ENCODE assay signal across 1 cellular context in the genomic region with DNA sequence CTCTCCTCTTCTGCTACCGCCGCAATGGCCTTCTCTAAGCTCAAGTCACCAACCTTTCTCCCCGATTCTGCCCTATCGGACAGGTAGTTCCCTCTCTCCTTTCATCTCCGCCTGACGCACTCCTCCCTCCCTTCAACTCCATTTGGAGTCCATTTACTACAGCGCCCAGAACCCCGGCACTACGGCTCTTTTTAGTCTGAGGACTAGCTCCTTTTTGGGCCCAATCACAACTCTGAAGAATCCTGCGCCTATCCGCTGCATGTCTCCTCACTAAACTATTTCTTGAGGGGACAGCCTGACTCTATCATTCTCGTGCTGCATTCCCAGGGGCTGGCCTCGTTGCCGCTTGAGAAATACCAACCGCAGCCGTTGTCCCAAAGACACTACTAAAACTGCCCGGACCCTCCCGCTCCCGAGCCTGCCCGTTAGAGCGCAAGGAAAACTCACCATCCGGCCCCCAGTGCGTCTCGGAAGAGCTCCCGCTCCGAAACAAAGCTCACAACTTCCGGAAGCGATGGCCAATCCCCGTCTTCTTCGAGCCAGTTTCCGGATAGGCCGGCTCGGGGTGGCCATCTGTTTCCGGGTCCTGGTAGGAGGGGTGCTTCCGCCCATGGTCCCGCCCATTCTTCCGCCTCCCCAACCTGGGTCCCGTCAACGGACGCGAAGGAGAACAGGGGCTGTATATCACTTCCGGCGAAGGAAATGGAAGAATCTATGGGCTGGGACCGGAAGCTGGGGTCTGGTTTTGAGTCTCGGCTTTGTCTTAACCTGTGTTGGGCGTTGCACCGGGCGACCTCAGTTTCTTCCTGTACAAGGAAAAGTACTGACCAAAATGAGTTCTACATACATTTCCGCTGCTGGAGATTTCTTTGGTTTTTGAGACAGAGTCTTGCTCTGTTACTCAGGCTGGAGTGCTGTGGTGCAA.
TF ChIP-seq lines count a peak whose summit lies in the region.

A gene (minus strand): TSS at position 491 of the 925 bp plus-strand sequence. CDS start 2,776 bp downstream, outside the sequence.

TF ChIP-seq in K562, 482 proteins besides CTCF, POLR2A, EP300 and RAD21 (continued from another document and continues in another):
- TF ChIP-seq BHLHE40 (IDR thresholded peaks at IDR 0.05; ENCODE audit: low read length) (0 out of 2 replicates have a peak, but pooled peaks have one; percentile 7), ZFX (CRISPR knock-in tag; IDR thresholded peaks at IDR 0.05) (peak; percentile 31; the same call in 1 of the 2 replicates), CREB1 (IDR thresholded peaks at IDR 0.05) (no peak; the same call in 1 of the 2 replicates), CREB1 (CRISPR knock-in tag; IDR thresholded peaks at IDR 0.05) (peak; percentile 26; the same call in 1 of the 2 replicates), ELF1 (tag; IDR thresholded peaks at IDR 0.05) (peak; percentile 98), CTBP1 (IDR thresholded peaks at IDR 0.05; ENCODE audit: borderline replicate concordance) (peak; percentile 65; the same call in 1 of the 2 replicates), ZZZ3 (IDR thresholded peaks at IDR 0.05) (peak; percentile 67; the same call in 1 of the 2 replicates), ZNF699 (CRISPR knock-in tag; IDR thresholded peaks at IDR 0.05; ENCODE audit: insufficient replicate concordance) (no peak), KDM5B (IDR thresholded peaks at IDR 0.05; ENCODE audit: insufficient replicate concordance, low read depth, low read length) (peak; percentile 68), PHF20 (IDR thresholded peaks at IDR 0.05; ENCODE audit: partially characterized antibody) (peak; percentile 96), MTA2 (IDR thresholded peaks at IDR 0.05; ENCODE audit: low read depth) (peak; percentile 72), SREBF2 (CRISPR knock-in tag; IDR thresholded peaks at IDR 0.05) (no peak), CC2D1A (IDR thresholded peaks at IDR 0.05) (peak; percentile 100), SREBF1 (IDR thresholded peaks at IDR 0.05; ENCODE audit: borderline replicate concordance, low read depth, low read length) (no peak), GABPA (tag; conservative IDR thresholded peaks at IDR 0.05; ENCODE audit: low read depth) (peak; percentile 99), ZNF76 (CRISPR knock-in tag; IDR thresholded peaks at IDR 0.05; ENCODE audit: borderline replicate concordance) (no peak), HNRNPLL (IDR thresholded peaks at IDR 0.05; ENCODE audit: low read depth, low read length, poor library complexity, severe bottlenecking) (peak; percentile 47), MEF2A (IDR thresholded peaks at IDR 0.05; ENCODE audit: control insufficient read depth, low read depth, low read length) (no peak), TAL1 (IDR thresholded peaks at IDR 0.05) (peak; percentile 50), ZNF766 (CRISPR knock-in tag; conservative IDR thresholded peaks at IDR 0.05) (peak; percentile 80), TOE1 (IDR thresholded peaks at IDR 0.05; ENCODE audit: borderline replicate concordance) (peak; percentile 39; the same call in 1 of the 2 replicates), TOE1 (CRISPR knock-in tag; IDR thresholded peaks at IDR 0.05; ENCODE audit: borderline replicate concordance, low read depth) (no peak), SRSF3 (IDR thresholded peaks at IDR 0.05; ENCODE audit: insufficient read depth, low read length) (no peak)
- TF ChIP-seq, protein P1, sequence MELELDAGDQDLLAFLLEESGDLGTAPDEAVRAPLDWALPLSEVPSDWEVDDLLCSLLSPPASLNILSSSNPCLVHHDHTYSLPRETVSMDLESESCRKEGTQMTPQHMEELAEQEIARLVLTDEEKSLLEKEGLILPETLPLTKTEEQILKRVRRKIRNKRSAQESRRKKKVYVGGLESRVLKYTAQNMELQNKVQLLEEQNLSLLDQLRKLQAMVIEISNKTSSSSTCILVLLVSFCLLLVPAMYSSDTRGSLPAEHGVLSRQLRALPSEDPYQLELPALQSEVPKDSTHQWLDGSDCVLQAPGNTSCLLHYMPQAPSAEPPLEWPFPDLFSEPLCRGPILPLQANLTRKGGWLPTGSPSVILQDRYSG (tag; conservative IDR thresholded peaks at IDR 0.05; ENCODE audit: low read depth) = peak; percentile 84
- TF ChIP-seq, protein P2, sequence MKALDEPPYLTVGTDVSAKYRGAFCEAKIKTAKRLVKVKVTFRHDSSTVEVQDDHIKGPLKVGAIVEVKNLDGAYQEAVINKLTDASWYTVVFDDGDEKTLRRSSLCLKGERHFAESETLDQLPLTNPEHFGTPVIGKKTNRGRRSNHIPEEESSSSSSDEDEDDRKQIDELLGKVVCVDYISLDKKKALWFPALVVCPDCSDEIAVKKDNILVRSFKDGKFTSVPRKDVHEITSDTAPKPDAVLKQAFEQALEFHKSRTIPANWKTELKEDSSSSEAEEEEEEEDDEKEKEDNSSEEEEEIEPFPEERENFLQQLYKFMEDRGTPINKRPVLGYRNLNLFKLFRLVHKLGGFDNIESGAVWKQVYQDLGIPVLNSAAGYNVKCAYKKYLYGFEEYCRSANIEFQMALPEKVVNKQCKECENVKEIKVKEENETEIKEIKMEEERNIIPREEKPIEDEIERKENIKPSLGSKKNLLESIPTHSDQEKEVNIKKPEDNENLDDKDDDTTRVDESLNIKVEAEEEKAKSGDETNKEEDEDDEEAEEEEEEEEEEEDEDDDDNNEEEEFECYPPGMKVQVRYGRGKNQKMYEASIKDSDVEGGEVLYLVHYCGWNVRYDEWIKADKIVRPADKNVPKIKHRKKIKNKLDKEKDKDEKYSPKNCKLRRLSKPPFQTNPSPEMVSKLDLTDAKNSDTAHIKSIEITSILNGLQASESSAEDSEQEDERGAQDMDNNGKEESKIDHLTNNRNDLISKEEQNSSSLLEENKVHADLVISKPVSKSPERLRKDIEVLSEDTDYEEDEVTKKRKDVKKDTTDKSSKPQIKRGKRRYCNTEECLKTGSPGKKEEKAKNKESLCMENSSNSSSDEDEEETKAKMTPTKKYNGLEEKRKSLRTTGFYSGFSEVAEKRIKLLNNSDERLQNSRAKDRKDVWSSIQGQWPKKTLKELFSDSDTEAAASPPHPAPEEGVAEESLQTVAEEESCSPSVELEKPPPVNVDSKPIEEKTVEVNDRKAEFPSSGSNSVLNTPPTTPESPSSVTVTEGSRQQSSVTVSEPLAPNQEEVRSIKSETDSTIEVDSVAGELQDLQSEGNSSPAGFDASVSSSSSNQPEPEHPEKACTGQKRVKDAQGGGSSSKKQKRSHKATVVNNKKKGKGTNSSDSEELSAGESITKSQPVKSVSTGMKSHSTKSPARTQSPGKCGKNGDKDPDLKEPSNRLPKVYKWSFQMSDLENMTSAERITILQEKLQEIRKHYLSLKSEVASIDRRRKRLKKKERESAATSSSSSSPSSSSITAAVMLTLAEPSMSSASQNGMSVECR (CRISPR knock-in tag; IDR thresholded peaks at IDR 0.05) = peak; percentile 71
- TF ChIP-seq, protein P3, sequence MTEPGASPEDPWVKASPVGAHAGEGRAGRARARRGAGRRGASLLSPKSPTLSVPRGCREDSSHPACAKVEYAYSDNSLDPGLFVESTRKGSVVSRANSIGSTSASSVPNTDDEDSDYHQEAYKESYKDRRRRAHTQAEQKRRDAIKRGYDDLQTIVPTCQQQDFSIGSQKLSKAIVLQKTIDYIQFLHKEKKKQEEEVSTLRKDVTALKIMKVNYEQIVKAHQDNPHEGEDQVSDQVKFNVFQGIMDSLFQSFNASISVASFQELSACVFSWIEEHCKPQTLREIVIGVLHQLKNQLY (CRISPR knock-in tag; conservative IDR thresholded peaks at IDR 0.05) = no peak
- TF ChIP-seq, protein P4, sequence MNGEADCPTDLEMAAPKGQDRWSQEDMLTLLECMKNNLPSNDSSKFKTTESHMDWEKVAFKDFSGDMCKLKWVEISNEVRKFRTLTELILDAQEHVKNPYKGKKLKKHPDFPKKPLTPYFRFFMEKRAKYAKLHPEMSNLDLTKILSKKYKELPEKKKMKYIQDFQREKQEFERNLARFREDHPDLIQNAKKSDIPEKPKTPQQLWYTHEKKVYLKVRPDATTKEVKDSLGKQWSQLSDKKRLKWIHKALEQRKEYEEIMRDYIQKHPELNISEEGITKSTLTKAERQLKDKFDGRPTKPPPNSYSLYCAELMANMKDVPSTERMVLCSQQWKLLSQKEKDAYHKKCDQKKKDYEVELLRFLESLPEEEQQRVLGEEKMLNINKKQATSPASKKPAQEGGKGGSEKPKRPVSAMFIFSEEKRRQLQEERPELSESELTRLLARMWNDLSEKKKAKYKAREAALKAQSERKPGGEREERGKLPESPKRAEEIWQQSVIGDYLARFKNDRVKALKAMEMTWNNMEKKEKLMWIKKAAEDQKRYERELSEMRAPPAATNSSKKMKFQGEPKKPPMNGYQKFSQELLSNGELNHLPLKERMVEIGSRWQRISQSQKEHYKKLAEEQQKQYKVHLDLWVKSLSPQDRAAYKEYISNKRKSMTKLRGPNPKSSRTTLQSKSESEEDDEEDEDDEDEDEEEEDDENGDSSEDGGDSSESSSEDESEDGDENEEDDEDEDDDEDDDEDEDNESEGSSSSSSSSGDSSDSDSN (IDR thresholded peaks at IDR 0.05; ENCODE audit: borderline replicate concordance in 1 of 2, low read depth in 2 of 2, low read length in 2 of 2) = 0 out of 4 replicates have a peak, but pooled peaks of 1 of the 2 experiments have one; percentile 40
- TF ChIP-seq, protein P5, sequence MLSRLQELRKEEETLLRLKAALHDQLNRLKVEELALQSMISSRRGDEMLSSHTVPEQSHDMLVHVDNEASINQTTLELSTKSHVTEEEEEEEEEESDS (CRISPR knock-in tag; IDR thresholded peaks at IDR 0.05) = no peak
- TF ChIP-seq, protein P6, sequence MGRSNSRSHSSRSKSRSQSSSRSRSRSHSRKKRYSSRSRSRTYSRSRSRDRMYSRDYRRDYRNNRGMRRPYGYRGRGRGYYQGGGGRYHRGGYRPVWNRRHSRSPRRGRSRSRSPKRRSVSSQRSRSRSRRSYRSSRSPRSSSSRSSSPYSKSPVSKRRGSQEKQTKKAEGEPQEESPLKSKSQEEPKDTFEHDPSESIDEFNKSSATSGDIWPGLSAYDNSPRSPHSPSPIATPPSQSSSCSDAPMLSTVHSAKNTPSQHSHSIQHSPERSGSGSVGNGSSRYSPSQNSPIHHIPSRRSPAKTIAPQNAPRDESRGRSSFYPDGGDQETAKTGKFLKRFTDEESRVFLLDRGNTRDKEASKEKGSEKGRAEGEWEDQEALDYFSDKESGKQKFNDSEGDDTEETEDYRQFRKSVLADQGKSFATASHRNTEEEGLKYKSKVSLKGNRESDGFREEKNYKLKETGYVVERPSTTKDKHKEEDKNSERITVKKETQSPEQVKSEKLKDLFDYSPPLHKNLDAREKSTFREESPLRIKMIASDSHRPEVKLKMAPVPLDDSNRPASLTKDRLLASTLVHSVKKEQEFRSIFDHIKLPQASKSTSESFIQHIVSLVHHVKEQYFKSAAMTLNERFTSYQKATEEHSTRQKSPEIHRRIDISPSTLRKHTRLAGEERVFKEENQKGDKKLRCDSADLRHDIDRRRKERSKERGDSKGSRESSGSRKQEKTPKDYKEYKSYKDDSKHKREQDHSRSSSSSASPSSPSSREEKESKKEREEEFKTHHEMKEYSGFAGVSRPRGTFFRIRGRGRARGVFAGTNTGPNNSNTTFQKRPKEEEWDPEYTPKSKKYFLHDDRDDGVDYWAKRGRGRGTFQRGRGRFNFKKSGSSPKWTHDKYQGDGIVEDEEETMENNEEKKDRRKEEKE (IDR thresholded peaks at IDR 0.05; ENCODE audit: borderline replicate concordance in 1 of 2, control insufficient read depth in 1 of 2, low read depth in 2 of 2, low read length in 1 of 2) = peak in 1 of 2 experiments; percentile 90; a peak in 2 of 4 replicates
- TF ChIP-seq, protein P7, sequence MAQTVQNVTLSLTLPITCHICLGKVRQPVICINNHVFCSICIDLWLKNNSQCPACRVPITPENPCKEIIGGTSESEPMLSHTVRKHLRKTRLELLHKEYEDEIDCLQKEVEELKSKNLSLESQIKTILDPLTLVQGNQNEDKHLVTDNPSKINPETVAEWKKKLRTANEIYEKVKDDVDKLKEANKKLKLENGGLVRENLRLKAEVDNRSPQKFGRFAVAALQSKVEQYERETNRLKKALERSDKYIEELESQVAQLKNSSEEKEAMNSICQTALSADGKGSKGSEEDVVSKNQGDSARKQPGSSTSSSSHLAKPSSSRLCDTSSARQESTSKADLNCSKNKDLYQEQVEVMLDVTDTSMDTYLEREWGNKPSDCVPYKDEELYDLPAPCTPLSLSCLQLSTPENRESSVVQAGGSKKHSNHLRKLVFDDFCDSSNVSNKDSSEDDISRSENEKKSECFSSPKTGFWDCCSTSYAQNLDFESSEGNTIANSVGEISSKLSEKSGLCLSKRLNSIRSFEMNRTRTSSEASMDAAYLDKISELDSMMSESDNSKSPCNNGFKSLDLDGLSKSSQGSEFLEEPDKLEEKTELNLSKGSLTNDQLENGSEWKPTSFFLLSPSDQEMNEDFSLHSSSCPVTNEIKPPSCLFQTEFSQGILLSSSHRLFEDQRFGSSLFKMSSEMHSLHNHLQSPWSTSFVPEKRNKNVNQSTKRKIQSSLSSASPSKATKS (CRISPR knock-in tag; IDR thresholded peaks at IDR 0.05) = no peak
- TF ChIP-seq, protein P8, sequence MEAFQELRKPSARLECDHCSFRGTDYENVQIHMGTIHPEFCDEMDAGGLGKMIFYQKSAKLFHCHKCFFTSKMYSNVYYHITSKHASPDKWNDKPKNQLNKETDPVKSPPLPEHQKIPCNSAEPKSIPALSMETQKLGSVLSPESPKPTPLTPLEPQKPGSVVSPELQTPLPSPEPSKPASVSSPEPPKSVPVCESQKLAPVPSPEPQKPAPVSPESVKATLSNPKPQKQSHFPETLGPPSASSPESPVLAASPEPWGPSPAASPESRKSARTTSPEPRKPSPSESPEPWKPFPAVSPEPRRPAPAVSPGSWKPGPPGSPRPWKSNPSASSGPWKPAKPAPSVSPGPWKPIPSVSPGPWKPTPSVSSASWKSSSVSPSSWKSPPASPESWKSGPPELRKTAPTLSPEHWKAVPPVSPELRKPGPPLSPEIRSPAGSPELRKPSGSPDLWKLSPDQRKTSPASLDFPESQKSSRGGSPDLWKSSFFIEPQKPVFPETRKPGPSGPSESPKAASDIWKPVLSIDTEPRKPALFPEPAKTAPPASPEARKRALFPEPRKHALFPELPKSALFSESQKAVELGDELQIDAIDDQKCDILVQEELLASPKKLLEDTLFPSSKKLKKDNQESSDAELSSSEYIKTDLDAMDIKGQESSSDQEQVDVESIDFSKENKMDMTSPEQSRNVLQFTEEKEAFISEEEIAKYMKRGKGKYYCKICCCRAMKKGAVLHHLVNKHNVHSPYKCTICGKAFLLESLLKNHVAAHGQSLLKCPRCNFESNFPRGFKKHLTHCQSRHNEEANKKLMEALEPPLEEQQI (IDR thresholded peaks at IDR 0.05) = 0 out of 2 replicates have a peak, but pooled peaks have one; percentile 56
